ENCODE assay signal across 8 cellular contexts in the genomic region with DNA sequence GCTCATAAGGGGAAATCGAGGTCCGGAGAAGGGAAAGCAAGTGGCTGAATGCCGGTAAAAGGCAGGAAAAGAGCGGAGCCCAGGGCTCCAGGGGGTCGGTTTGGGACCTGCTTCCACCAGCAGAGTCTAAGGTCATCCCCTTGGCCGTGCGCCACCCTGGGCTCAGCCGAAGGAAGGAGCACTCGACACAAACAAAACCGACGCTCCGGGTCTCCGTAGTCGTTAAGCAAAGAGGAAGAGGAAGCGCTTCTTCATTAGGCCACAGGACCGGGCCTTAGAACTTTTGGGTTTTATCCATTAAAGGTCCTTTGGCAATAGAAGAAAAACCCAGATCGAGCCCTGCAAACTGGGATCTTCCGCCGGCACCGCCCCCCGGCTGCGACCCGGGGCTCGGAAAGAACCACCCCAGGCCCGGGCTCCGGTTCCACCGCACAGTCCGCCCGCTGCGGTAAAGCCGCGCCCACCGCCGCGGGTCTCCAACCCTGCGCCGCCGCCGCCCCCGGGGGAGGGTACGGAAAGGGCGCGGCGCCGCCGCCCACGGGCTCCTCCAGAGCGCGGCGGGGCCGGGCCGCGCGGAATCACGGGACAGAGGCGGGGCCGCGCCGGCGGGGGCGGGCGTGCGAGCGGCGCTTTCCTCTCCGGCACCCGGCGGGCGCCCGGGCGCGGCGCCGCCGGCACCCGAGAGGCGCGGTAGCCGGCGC. TPM values are rescaled to one million over a fixed set of nuclear protein-coding genes. Genes with fewer than 3 reads are reported as not detected.
DNase-seq lines count a peak whose midpoint lies in the region; ATAC-seq and TF ChIP-seq lines count a peak whose summit lies in the region.

A gene (plus strand): TSS at position 629 of the 701 bp plus-strand sequence. CDS start 189 bp downstream, outside the sequence.

- peaks cover 1% of the 10 kb centered on the region for H3K36me3 ChIP-seq in kidney epithelial cell (ENCODE audit: control insufficient read depth, insufficient read depth, low read length)

- H3K27me3 ChIP-seq in kidney epithelial cell (ENCODE audit: control insufficient read depth, insufficient read depth, low read length), result no peaks in the 10 kb centered on the region

- peak; percentile 63 for ATAC-seq in HG02943 (IDR thresholded peaks at IDR 0.05; ENCODE audit: low read depth, unreplicated experiment)
- ATAC-seq in activated CD4-positive, CD25-positive, alpha-beta regulatory T cell treated with anti-CD3 and anti-CD28 coated beads, Interleukin-2, amount 50 U/mL, for 24 hours, result peak; percentile 77 to 79

- no peak for TF ChIP-seq CTCF in kidney epithelial cell (IDR thresholded peaks at IDR 0.05; ENCODE audit: insufficient read depth, low read length, poor library complexity, severe bottlenecking)

- peak within 1 kb of the TSS; percentile 80 for H3K4me3 ChIP-seq in kidney epithelial cell (ENCODE audit: low read depth, low read length)

- peak; percentile 61 for DNase-seq in NK-92 treated with Interleukin-12 subunit alpha and Interleukin-12 subunit beta, amount 100 ng/mL, for 24 hours (lab: John Stamatoyannopoulos, UW)
- DNase-seq in NK-92 (lab: John Stamatoyannopoulos, UW; ENCODE audit: unreplicated experiment), result no peak
- DNase-seq in NCI-H2171 (lab: John Stamatoyannopoulos, UW), result peak; percentile 78
- peak; percentile 86 for DNase-seq in cerebellum (ENCODE audit: low spot score)
- DNase-seq in kidney epithelial cell (ENCODE audit: low read depth), result no peak
- DNase-seq in stimulated activated CD4-positive, alpha-beta T cell treated with anti-CD3 and anti-CD28 coated beads, Interleukin-15, amount 100 ng/mL, for 1 hour (ENCODE audit: low read depth in 1 of 2, low spot score in 1 of 2), result peak; percentile 61 to 78

RNA-seq across cellular contexts. Expression of the gene that starts here (rescaled TPM):
- 64.1 TPM for total RNA-seq in cerebellum
- 51.3 and 59.3 TPM in 2 replicates for total RNA-seq in kidney epithelial cell

Comparison
In these comparisons a context has a peak if more than half of its experiments do, and no peak if none do; other contexts are left out.
1. DNase-seq: peak in NK-92 treated with Interleukin-12 subunit alpha and Interleukin-12 subunit beta, amount 100 ng/mL, for 24 hours (single experiment), NCI-H2171 (single experiment), cerebellum (single experiment) and stimulated activated CD4-positive, alpha-beta T cell treated with anti-CD3 and anti-CD28 coated beads, Interleukin-15, amount 100 ng/mL, for 1 hour (2 of 2); none in NK-92 (single experiment) and kidney epithelial cell (single experiment).